ENCODE assay signal across 11 cellular contexts in genomic region chr9:128454991-128455390, GRCh38. TPM values are rescaled to one million over a fixed set of nuclear protein-coding genes. Genes with fewer than 3 reads are reported as not detected.
DNase-seq lines count a peak whose midpoint lies in the region; ATAC-seq and TF ChIP-seq lines count a peak whose summit lies in the region.
"Had no signal": no experiment of that assay in that cellular context is flagged by ENCODE, and none has a peak within 500 bp of the region (broad histone marks: within the 10 kb centered on the region; RNA-seq: fewer than 3 reads in every experiment).

No MANE protein-coding gene starts in this region.

- H4K91ac ChIP-seq in IMR-90 (ENCODE audit: insufficient read depth, low read depth, low read length): no peak overlapping the region

- intact Hi-C loops in Caco-2 (cut with micrococcal nuclease; ENCODE audit: unreplicated experiment): loop anchor here (5.0 kb wide), 1 partner anchor 158 kb away; no protein-coding TSS in a partner anchor
- intact Hi-C loops in IMR-90 (cut with micrococcal nuclease): no loop called here
- intact Hi-C loops in activated CD4-positive, alpha-beta memory T cell treated with anti-CD3 and anti-CD28 coated beads for 36 hours (cut with micrococcal nuclease): no loop called here
- intact Hi-C loops in naive thymus-derived CD4-positive, alpha-beta T cell (cut with micrococcal nuclease): loop anchor here (5.0 to 10.0 kb wide), 6 partner anchors 253 to 1230 kb away; partner anchors contain the start of genes DNM1 (in 1 of the 2), DOLK (in 1 of the 2), ENDOG (in 1 of the 2) and IER5L (in 1 of the 2)

- no peak overlapping the region for H3K27ac ChIP-seq in IMR-90 (ENCODE audit: insufficient read depth, low read length)
- no peak overlapping the region for H3K27ac ChIP-seq in naive thymus-derived CD4-positive, alpha-beta T cell (ENCODE audit: low read depth, low read length)
- H3K27ac ChIP-seq: SJCRH30 had no signal

- no peak overlapping the region for H3K14ac ChIP-seq in IMR-90 (replicated peaks; ENCODE audit: low read depth, low read length)

- no peak for ATAC-seq in IMR-90 (ENCODE audit: low read depth)
- no peak for ATAC-seq in naive thymus-derived CD4-positive, alpha-beta T cell
- ATAC-seq in HG03565 (IDR thresholded peaks at IDR 0.05; ENCODE audit: unreplicated experiment): no peak

- no peak overlapping the region for H2BK20ac ChIP-seq in IMR-90 (ENCODE audit: low read depth, low read length)

- peak overlapping the region; percentile 94 for H3K27ac Mint-ChIP-seq in Caco-2 (ENCODE audit: unreplicated experiment)
- no peak overlapping the region for H3K27ac Mint-ChIP-seq in activated CD4-positive, alpha-beta memory T cell treated with anti-CD3 and anti-CD28 coated beads for 36 hours
- peak overlapping the region; percentile 32 to 93 (median 62) for H3K27ac Mint-ChIP-seq in naive thymus-derived CD4-positive, alpha-beta T cell

- in situ Hi-C loops in IMR-90 (cut with MboI; ENCODE audit: low sequenced_read_pairs): no loop called here

- CTCF ChIA-PET in Caco-2 (lab: Charles Lee): no interaction called here
- CTCF ChIA-PET in IMR-90 (lab: Yijun Ruan, JAX): no interaction called here
- CTCF ChIA-PET in activated CD4-positive, alpha-beta memory T cell treated with anti-CD3 and anti-CD28 coated beads for 36 hours (lab: Charles Lee): interaction anchor here (0.6 to 2.0 kb wide), 2 partner anchors 16 to 238 kb away, joined by 4 to 8 read pairs; no protein-coding TSS in a partner anchor
- CTCF ChIA-PET in naive thymus-derived CD4-positive, alpha-beta T cell (lab: Charles Lee): interaction anchor here (0.7 kb wide), 1 partner anchor 389 kb away, joined by 3 read pairs; no protein-coding TSS in a partner anchor

- TF ChIP-seq RAD21 in IMR-90 (IDR thresholded peaks at IDR 0.05; ENCODE audit: low read length): no peak

- H3K27me3 ChIP-seq in Caco-2 (replicated peaks; ENCODE audit: control insufficient read depth, insufficient read depth, low read length) (no peaks in the 10 kb centered on the region), IMR-90 (ENCODE audit: control insufficient read depth, insufficient read depth, low read length) (no peaks in the 10 kb centered on the region)
- H3K27me3 ChIP-seq in naive thymus-derived CD4-positive, alpha-beta T cell (ENCODE audit: control insufficient read depth in 2 of 2, insufficient read depth in 2 of 2, low read length in 2 of 2): no peaks in the 10 kb centered on the region
- H3K27me3 ChIP-seq: SJCRH30 had no signal

- H2BK5ac ChIP-seq in IMR-90 (ENCODE audit: low read depth, low read length, poor library complexity, severe bottlenecking): no peak overlapping the region

- BruUV-seq in Caco-2 (replicated peaks; lab: Mats Ljungman, UMichigan) (TSS peak; percentile 57), IMR-90 (replicated peaks; lab: Mats Ljungman, UMichigan) (no TSS peak)

- H2BK120ac ChIP-seq in IMR-90 (ENCODE audit: low read depth, low read length): no peak overlapping the region

- DNase-seq in Caco-2: peak; percentile 45 to 60
- no peak for DNase-seq in IMR-90
- no peak for DNase-seq in activated CD4-positive, alpha-beta memory T cell treated with anti-CD3 and anti-CD28 coated beads for 36 hours
- DNase-seq in naive thymus-derived CD4-positive, alpha-beta T cell: no peak
- DNase-seq in amygdala (lab: John Stamatoyannopoulos, UW): no peak
- DNase-seq in stimulated activated CD4-positive, alpha-beta T cell treated with anti-CD3 and anti-CD28 coated beads, Interleukin-12 subunit alpha, Interleukin-12 subunit beta, amount 100 ng/mL, for 4 hours: no peak
- DNase-seq in cerebellar cortex (ENCODE audit: low spot score): no peak
- DNase-seq: activated CD4-positive, alpha-beta T cell treated with anti-CD3 and anti-CD28 coated beads, Interleukin-2, amount 50 U/mL, for 1 hour; NCI-H2029 treated with DMSO at 0.1 percent for 48 hours; SJCRH30 had no signal

- 0 out of 2 replicates have a peak, but pooled peaks cover 4% of the 10 kb centered on the region for H4K20me1 ChIP-seq in IMR-90 (ENCODE audit: insufficient read depth, low read length)

- H3K23ac ChIP-seq in IMR-90 (ENCODE audit: low read depth, low read length): no peak overlapping the region

- peak overlapping the region; percentile 56 for H2AK9ac ChIP-seq in IMR-90 (replicated peaks; ENCODE audit: low read depth, low read length, poor library complexity)

- H3K4me3 ChIP-seq in Caco-2 (ENCODE audit: low read depth, low read length) (peak overlapping the region; percentile 27), IMR-90 (ENCODE audit: insufficient read depth, low read depth, low read length) (no peak overlapping the region)
- H3K4me3 ChIP-seq in naive thymus-derived CD4-positive, alpha-beta T cell (ENCODE audit: low read length): no peak overlapping the region

- H3K18ac ChIP-seq in IMR-90 (ENCODE audit: low read depth, low read length): no peak overlapping the region

- peaks cover 7% of the 10 kb centered on the region for H3K4me1 Mint-ChIP-seq in Caco-2 (ENCODE audit: low read depth, unreplicated experiment)
- peaks cover 16% of the 10 kb centered on the region for H3K4me1 Mint-ChIP-seq in activated CD4-positive, alpha-beta memory T cell treated with anti-CD3 and anti-CD28 coated beads for 36 hours (ENCODE audit: low read depth)
- peaks cover 13 to 26% (median 19%) of the 10 kb centered on the region in 7 donors for H3K4me1 Mint-ChIP-seq in naive thymus-derived CD4-positive, alpha-beta T cell

- H2AK5ac ChIP-seq in IMR-90 (ENCODE audit: low read depth, low read length): peak overlapping the region; percentile 47; the same call in 1 of the 2 replicates

- peak overlapping the region; percentile 100 for H3K4me3 Mint-ChIP-seq in Caco-2 (ENCODE audit: unreplicated experiment)
- peak overlapping the region; percentile 55 for H3K4me3 Mint-ChIP-seq in activated CD4-positive, alpha-beta memory T cell treated with anti-CD3 and anti-CD28 coated beads for 36 hours
- peak overlapping the region; percentile 12 to 92 (median 68) for H3K4me3 Mint-ChIP-seq in naive thymus-derived CD4-positive, alpha-beta T cell

- H3K9me3 ChIP-seq in Caco-2 (no peaks in the 10 kb centered on the region), IMR-90 (ENCODE audit: control insufficient read depth, insufficient read depth, low read length) (no peaks in the 10 kb centered on the region)
- H3K9me3 ChIP-seq in naive thymus-derived CD4-positive, alpha-beta T cell (ENCODE audit: control insufficient read depth in 2 of 3, low read length in 3 of 3): no peaks in the 10 kb centered on the region
- H3K9me3 ChIP-seq: SJCRH30 had no signal

- H3K27me3 Mint-ChIP-seq in Caco-2 (ENCODE audit: insufficient read depth, unreplicated experiment): peaks cover 3% of the 10 kb centered on the region
- H3K27me3 Mint-ChIP-seq in activated CD4-positive, alpha-beta memory T cell treated with anti-CD3 and anti-CD28 coated beads for 36 hours: no peaks in the 10 kb centered on the region
- no peaks in the 10 kb centered on the region for H3K27me3 Mint-ChIP-seq in naive thymus-derived CD4-positive, alpha-beta T cell

- peaks cover 35% of the 10 kb centered on the region for H3K36me3 Mint-ChIP-seq in Caco-2 (ENCODE audit: insufficient read depth, unreplicated experiment)
- peaks cover 2% of the 10 kb centered on the region for H3K36me3 Mint-ChIP-seq in activated CD4-positive, alpha-beta memory T cell treated with anti-CD3 and anti-CD28 coated beads for 36 hours
- H3K36me3 Mint-ChIP-seq in naive thymus-derived CD4-positive, alpha-beta T cell: peaks cover 0 to 8% (median 0%) of the 10 kb centered on the region in 5 donors

- no peak overlapping the region for H3K4me2 ChIP-seq in IMR-90 (ENCODE audit: low read depth, low read length)

- no peak overlapping the region for H3K4ac ChIP-seq in IMR-90 (ENCODE audit: low read depth, low read length)

- no peaks in the 10 kb centered on the region for H3K9me1 ChIP-seq in IMR-90 (ENCODE audit: insufficient read depth, low read length)

- H3K9ac ChIP-seq in IMR-90 (ENCODE audit: low read depth, low read length): no peak overlapping the region

- no peak overlapping the region for H4K5ac ChIP-seq in IMR-90 (ENCODE audit: low read depth, low read length)

- no peaks in the 10 kb centered on the region for H3K9me3 Mint-ChIP-seq in Caco-2 (ENCODE audit: unreplicated experiment)
- H3K9me3 Mint-ChIP-seq in activated CD4-positive, alpha-beta memory T cell treated with anti-CD3 and anti-CD28 coated beads for 36 hours: no peaks in the 10 kb centered on the region
- H3K9me3 Mint-ChIP-seq in naive thymus-derived CD4-positive, alpha-beta T cell: no peaks in the 10 kb centered on the region

- no peak overlapping the region; a peak in 2 of 4 replicates for H4K8ac ChIP-seq in IMR-90 (ENCODE audit: low read depth in 2 of 2, low read length in 2 of 2)

- TF ChIP-seq CTCF in Caco-2 (IDR thresholded peaks at IDR 0.05; ENCODE audit: insufficient read depth in 1 of 2, low read depth in 1 of 2, low read length in 1 of 2, severe bottlenecking in 1 of 2, unreplicated experiment in 1 of 2) (no peak), IMR-90 (conservative IDR thresholded peaks at IDR 0.05; ENCODE audit: low read depth, low read length) (no peak)

- no peak overlapping the region for H2AFZ ChIP-seq in IMR-90 (replicated peaks; ENCODE audit: low read length, poor library complexity)

- H2BK15ac ChIP-seq in IMR-90 (ENCODE audit: low read depth, low read length): no peak overlapping the region; the same call in 2 of the 3 replicates

- dilution Hi-C loops in IMR-90 (cut with HindIII; ENCODE audit: low sequenced_read_pairs, unreplicated experiment): no loop called here

- POLR2A ChIA-PET in Caco-2 (lab: Charles Lee) (no interaction called here), IMR-90 (lab: Charles Lee; ENCODE audit: unreplicated experiment) (interaction anchor here (0.7 kb wide), 1 partner anchor 28 kb away, joined by 3 read pairs; no protein-coding TSS in a partner anchor)
- POLR2A ChIA-PET in activated CD4-positive, alpha-beta memory T cell treated with anti-CD3 and anti-CD28 coated beads for 36 hours (lab: Charles Lee): interaction anchor here (0.9 kb wide), 1 partner anchor 114 kb away, joined by 3 read pairs; no protein-coding TSS in a partner anchor
- POLR2A ChIA-PET in naive thymus-derived CD4-positive, alpha-beta T cell (lab: Charles Lee): interaction anchor here (1.2 to 1.3 kb wide), 2 partner anchors 35 to 179 kb away, joined by 3 to 5 read pairs; partner anchors contain the start of genes GOLGA2 and SWI5

- H3K4me1 ChIP-seq in Caco-2 (0 out of 2 replicates have a peak, but pooled peaks cover 6% of the 10 kb centered on the region), IMR-90 (ENCODE audit: control insufficient read depth, insufficient read depth, low read length) (peaks cover 6% of the 10 kb centered on the region; the same call in 1 of the 2 replicates)
- H3K4me1 ChIP-seq in naive thymus-derived CD4-positive, alpha-beta T cell (ENCODE audit: control insufficient read depth in 2 of 2, insufficient read depth in 2 of 2, low read length in 2 of 2): peaks cover 7 to 9% of the 10 kb centered on the region in 2 donors

- no peak overlapping the region for H3K56ac ChIP-seq in IMR-90 (ENCODE audit: extremely low read depth, insufficient read depth, low read length)

- TF ChIP-seq POLR2A in IMR-90 (IDR thresholded peaks at IDR 0.05; ENCODE audit: low read depth, low read length): no peak

- peaks cover 13 to 28% of the 10 kb centered on the region in 2 experiments for H3K79me1 ChIP-seq in IMR-90 (ENCODE audit: low read depth in 1 of 2, low read length in 2 of 2)

- H3K36me3 ChIP-seq in Caco-2 (ENCODE audit: control insufficient read depth, insufficient read depth, low read length) (no peaks in the 10 kb centered on the region), IMR-90 (ENCODE audit: control insufficient read depth, insufficient read depth, low read length) (peaks cover 6% of the 10 kb centered on the region; the same call in 1 of the 2 replicates)
- H3K36me3 ChIP-seq in naive thymus-derived CD4-positive, alpha-beta T cell (ENCODE audit: control insufficient read depth in 2 of 3, insufficient read depth in 3 of 3, low read length in 3 of 3): peaks cover 0 to 2% (median 0%) of the 10 kb centered on the region in 3 experiments

- 90% methylated on average over 5 of the region's 14 CpGs; no CpG with 5 or more reads in 1 of the 2 experiments for whole genome bisulfite sequencing in IMR-90 (ENCODE audit: extremely low coverage in 2 of 2, insufficient read length in 1 of 2), 2 experiments

RNA-seq across cellular contexts. Expression of gene ODF2, which starts 0.8 kb away (rescaled TPM):
- total RNA-seq in Caco-2 (2022) (34.6 and 34.9 TPM in 2 replicates), IMR-90 (2012; rRNA removed) (46.4 and 59.2 TPM in 2 replicates)
- polyA plus RNA-seq in IMR-90 (2012; rRNA removed): 34.9 and 40.2 TPM in 2 replicates
- 10.1 and 11.6 TPM in 2 replicates for polyA plus RNA-seq in IMR-90 (2012; cell fraction: cytosol; rRNA removed)
- 113 and 193 TPM in 2 replicates for polyA plus RNA-seq in IMR-90 (2012; cell fraction: nucleus; rRNA removed; ENCODE audit: low replicate concordance)
- 10 to 100 TPM; 68.9 to 72.8 TPM for total RNA-seq in activated CD4-positive, alpha-beta memory T cell treated with anti-CD3 and anti-CD28 coated beads for 36 hours
- total RNA-seq in naive thymus-derived CD4-positive, alpha-beta T cell: 10 to 100 TPM; 25.0 to 52.8 (median 30.2) TPM
- 10 to 100 TPM; 15.7 to 28.8 TPM for polyA plus RNA-seq in naive thymus-derived CD4-positive, alpha-beta T cell

RNA-seq across cellular contexts. Expression of gene CERCAM, which starts 34.3 kb away (rescaled TPM):
- 12.3 and 18.7 TPM in 2 replicates for total RNA-seq in Caco-2 (2022)
- total RNA-seq in IMR-90 (2012; rRNA removed): 15.1 and 16.1 TPM in 2 replicates
- polyA plus RNA-seq in IMR-90 (2012; rRNA removed): 118 and 146 TPM in 2 replicates
- 284 and 310 TPM in 2 replicates for polyA plus RNA-seq in IMR-90 (2012; cell fraction: cytosol; rRNA removed)
- 98.6 and 199 TPM in 2 replicates for polyA plus RNA-seq in IMR-90 (2012; cell fraction: nucleus; rRNA removed; ENCODE audit: low replicate concordance)
- 1 to 10 TPM; 1.0 to 1.1 TPM for total RNA-seq in activated CD4-positive, alpha-beta memory T cell treated with anti-CD3 and anti-CD28 coated beads for 36 hours
- 1 to 10 TPM in 1 of 5 experiments, under 1 TPM in 4; 0.19 to 2.2 (median 0.77) TPM for total RNA-seq in naive thymus-derived CD4-positive, alpha-beta T cell
- under 1 TPM; 0.15 to 0.54 TPM for polyA plus RNA-seq in naive thymus-derived CD4-positive, alpha-beta T cell

RNA-seq across cellular contexts. Expression of gene GLE1, which starts 49.5 kb away (rescaled TPM):
- total RNA-seq in Caco-2 (2022): 30.4 and 30.8 TPM in 2 replicates
- total RNA-seq in IMR-90 (2012; rRNA removed): 35.3 and 39.4 TPM in 2 replicates
- 13.2 and 14.3 TPM in 2 replicates for polyA plus RNA-seq in IMR-90 (2012; rRNA removed)
- polyA plus RNA-seq in IMR-90 (2012; cell fraction: cytosol; rRNA removed): 7.3 and 10.2 TPM in 2 replicates
- polyA plus RNA-seq in IMR-90 (2012; cell fraction: nucleus; rRNA removed; ENCODE audit: low replicate concordance): 9.6 and 15.5 TPM in 2 replicates
- total RNA-seq in activated CD4-positive, alpha-beta memory T cell treated with anti-CD3 and anti-CD28 coated beads for 36 hours: 10 to 100 TPM; 55.6 to 57.0 TPM
- total RNA-seq in naive thymus-derived CD4-positive, alpha-beta T cell: 10 to 100 TPM; 14.2 to 46.5 (median 30.5) TPM
- polyA plus RNA-seq in naive thymus-derived CD4-positive, alpha-beta T cell: 10 to 100 TPM; 21.2 to 34.5 TPM

Comparison
In these comparisons a context has a peak if more than half of its experiments do, and no peak if none do; other contexts are left out.
1. DNase-seq: peak in Caco-2 (2 of 2); none in IMR-90 (single experiment), activated CD4-positive, alpha-beta memory T cell treated with anti-CD3 and anti-CD28 coated beads for 36 hours (single experiment), naive thymus-derived CD4-positive, alpha-beta T cell (0 of 9), amygdala (0 of 56), stimulated activated CD4-positive, alpha-beta T cell treated with anti-CD3 and anti-CD28 coated beads, Interleukin-12 subunit alpha, Interleukin-12 subunit beta, amount 100 ng/mL, for 4 hours (single experiment) and cerebellar cortex (single experiment).
2. CTCF ChIA-PET loops: an anchor here in activated CD4-positive, alpha-beta memory T cell treated with anti-CD3 and anti-CD28 coated beads for 36 hours (0.6 to 2.0 kb wide) and naive thymus-derived CD4-positive, alpha-beta T cell (0.7 kb wide); none called in Caco-2 and IMR-90.
3. intact Hi-C loops: an anchor here in Caco-2 (5.0 kb wide) and naive thymus-derived CD4-positive, alpha-beta T cell (5.0 to 10.0 kb wide); none called in IMR-90 and activated CD4-positive, alpha-beta memory T cell treated with anti-CD3 and anti-CD28 coated beads for 36 hours.
4. Peak in every context shown above with its lines, with median percentiles within 50 percentile points of each other: H3K4me3 Mint-ChIP-seq.